In the genomic region with DNA sequence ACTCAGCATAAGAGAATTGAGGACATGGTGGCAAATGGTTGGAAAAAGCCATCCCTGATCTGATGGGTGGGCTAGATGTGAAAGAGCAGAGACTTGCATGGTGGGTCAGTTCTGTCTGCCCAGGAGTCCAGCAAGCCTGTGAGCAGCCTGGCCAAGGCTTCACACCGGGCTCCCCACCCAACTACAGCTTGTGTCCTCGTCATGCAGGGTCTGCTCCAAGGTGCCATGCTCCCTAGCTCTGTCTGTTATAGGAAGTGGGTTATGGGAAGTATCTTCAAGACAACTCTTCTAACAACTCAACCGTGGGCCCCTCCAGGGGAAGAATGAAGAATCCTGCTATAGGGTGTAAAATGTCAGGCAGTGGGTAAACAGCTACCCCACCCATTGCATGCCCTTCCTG, we compare ENCODE assay signal across 24 cellular contexts.
"Had no signal": no experiment of that assay in that cellular context is flagged by ENCODE, and none has a peak within 500 bp of the region (broad histone marks: within the 10 kb centered on the region; RNA-seq: fewer than 3 reads in every experiment).

No MANE protein-coding gene starts in this region.

- DNase-seq: cerebellar nuclear complex; dorsolateral prefrontal cortex; effector CD4-positive, alpha-beta T cell; foreskin keratinocyte; heart left ventricle; left cardiac atrium; left lung; mammary epithelial cell; natural killer cell; pancreas; right lobe of liver; stimulated activated CD4-positive, alpha-beta T cell treated with anti-CD3 and anti-CD28 coated beads, Interleukin-2, amount 100 ng/mL, for 24 hours; stimulated activated CD4-positive, alpha-beta T cell treated with anti-CD3 and anti-CD28 coated beads, Interleukin-4, amount 100 ng/mL, for 24 hours; stimulated activated naive CD4-positive, alpha-beta T cell treated with Interleukin-2 at 50 U/mL for 16 hours; stomach; thyroid gland; trophoblast cell had no signal

- H3K4me3 Mint-ChIP-seq: natural killer cell; stimulated activated effector memory CD8-positive, alpha-beta T cell treated with anti-CD3 and anti-CD28 coated beads, Interleukin-12 subunit alpha, Interleukin-12 subunit beta, amount 100 ng/mL, for 72 hours had no signal

- H3K4me2 ChIP-seq: hepatocyte, smooth muscle cell had no signal

- H2AFZ ChIP-seq: hepatocyte had no signal

- H3K9me3 ChIP-seq: esophagus muscularis mucosa, gastroesophageal sphincter, heart left ventricle, left lung, neutrophil, pancreas, right lobe of liver, stomach, thyroid gland had no signal

- ATAC-seq: foreskin keratinocyte; gastroesophageal sphincter; heart left ventricle; left cardiac atrium; left lung; natural killer cell; pancreas; right lobe of liver; stimulated activated effector memory CD8-positive, alpha-beta T cell treated with anti-CD3 and anti-CD28 coated beads, Interleukin-12 subunit alpha, Interleukin-12 subunit beta, amount 100 ng/mL, for 72 hours had no signal

- H3K27ac Mint-ChIP-seq: natural killer cell; progenitor cell of endocrine pancreas; stimulated activated effector memory CD8-positive, alpha-beta T cell treated with anti-CD3 and anti-CD28 coated beads, Interleukin-12 subunit alpha, Interleukin-12 subunit beta, amount 100 ng/mL, for 72 hours had no signal

- H3K4me3 ChIP-seq: dorsolateral prefrontal cortex, esophagus muscularis mucosa, gastroesophageal sphincter, heart left ventricle, hepatocyte, left lung, pancreas, right lobe of liver, smooth muscle cell, stomach, thyroid gland had no signal

- H3K4me1 ChIP-seq: esophagus muscularis mucosa, foreskin keratinocyte, gastroesophageal sphincter, heart left ventricle, left lung, pancreas, right lobe of liver, stomach had no signal

- H3K27me3 ChIP-seq: dorsolateral prefrontal cortex, esophagus muscularis mucosa, heart left ventricle, hepatocyte, left lung, neutrophil, pancreas, right lobe of liver, stomach, thyroid gland had no signal

- H3K36me3 ChIP-seq: esophagus muscularis mucosa, gastroesophageal sphincter, heart left ventricle, left lung, neutrophil, pancreas, right lobe of liver, stomach, thyroid gland had no signal

- H3K9me3 Mint-ChIP-seq: natural killer cell; stimulated activated effector memory CD8-positive, alpha-beta T cell treated with anti-CD3 and anti-CD28 coated beads, Interleukin-12 subunit alpha, Interleukin-12 subunit beta, amount 100 ng/mL, for 72 hours had no signal

- H3K4me1 Mint-ChIP-seq: natural killer cell; stimulated activated effector memory CD8-positive, alpha-beta T cell treated with anti-CD3 and anti-CD28 coated beads, Interleukin-12 subunit alpha, Interleukin-12 subunit beta, amount 100 ng/mL, for 72 hours had no signal

- H3K36me3 Mint-ChIP-seq: natural killer cell; stimulated activated effector memory CD8-positive, alpha-beta T cell treated with anti-CD3 and anti-CD28 coated beads, Interleukin-12 subunit alpha, Interleukin-12 subunit beta, amount 100 ng/mL, for 72 hours had no signal

- H3K27ac ChIP-seq: dorsolateral prefrontal cortex, esophagus muscularis mucosa, foreskin keratinocyte, gastroesophageal sphincter, heart left ventricle, hepatocyte, left lung, neutrophil, pancreas, right lobe of liver, stomach, thyroid gland had no signal
